ENCODE assay signal across 14 cellular contexts in genomic region chr19:7706662-7707454, GRCh38. TPM values are rescaled to one million over a fixed set of nuclear protein-coding genes. Genes with fewer than 3 reads are reported as not detected.
A peak's percentile ranks its signal among the peaks of the same experiment; 100 is the strongest.
DNase-seq lines count a peak whose midpoint lies in the region; ATAC-seq, FAIRE-seq and TF ChIP-seq lines count a peak whose summit lies in the region.
"Had no signal": no experiment of that assay in that cellular context is flagged by ENCODE, and none has a peak within 500 bp of the region (broad histone marks: within the 10 kb centered on the region; RNA-seq: fewer than 3 reads in every experiment).

No MANE protein-coding gene starts in this region.

- TF ChIP-seq RAD21 in H1 (IDR thresholded peaks at IDR 0.05 in 1 of 2, conservative IDR thresholded peaks at IDR 0.05 in 1 of 2; ENCODE audit: low read depth in 2 of 2, low read length in 2 of 2) = no peak

- H3K4me1 ChIP-seq in Peyer's patch (peaks cover 0 to 41% (median 3%) of the 10 kb centered on the region in 4 donors), H1 (replicated peaks in 1 of 4; ENCODE audit: control insufficient read depth in 3 of 4, insufficient read depth in 4 of 4, low read length in 3 of 4) (no peaks in the 10 kb centered on the region; a peak in 1 of 7 replicates), skeletal muscle tissue (ENCODE audit: control insufficient read depth in 3 of 3, insufficient read depth in 3 of 3, low read length in 3 of 3) (no peaks in the 10 kb centered on the region), Caco-2 (no peaks in the 10 kb centered on the region)

- intact Hi-C loops in Caco-2 (cut with micrococcal nuclease; ENCODE audit: unreplicated experiment) = no loop called here

- no peak overlapping the region for H2BK120ac ChIP-seq in H1 (replicated peaks; ENCODE audit: low read depth, low read length)

- no peak overlapping the region for H2AK5ac ChIP-seq in H1 (ENCODE audit: low read depth, low read length)

- TF ChIP-seq POLR2A in Peyer's patch (IDR thresholded peaks at IDR 0.05) = no peak
- TF ChIP-seq POLR2A in H1 (IDR thresholded peaks at IDR 0.05; ENCODE audit: control extremely low read depth in 1 of 2, low read depth in 2 of 2, low read length in 2 of 2) = no peak

- no peak for TF ChIP-seq CTCF in Peyer's patch (IDR thresholded peaks at IDR 0.05)
- no peak for TF ChIP-seq CTCF in H1 (IDR thresholded peaks at IDR 0.05; ENCODE audit: control extremely low read depth in 1 of 3, insufficient read depth in 1 of 3, low read depth in 1 of 3, low read length in 3 of 3)
- TF ChIP-seq CTCF in Caco-2 (IDR thresholded peaks at IDR 0.05; ENCODE audit: insufficient read depth in 1 of 2, low read depth in 1 of 2, low read length in 1 of 2, severe bottlenecking in 1 of 2, unreplicated experiment in 1 of 2) = no peak

- no peaks in the 10 kb centered on the region for H3K79me1 ChIP-seq in H1 (ENCODE audit: low read depth, low read length)

- H3K23me2 ChIP-seq in H1 (ENCODE audit: low read depth, low read length) = 0 out of 2 replicates have a peak, but pooled peaks cover 1% of the 10 kb centered on the region

- peaks cover 19% of the 10 kb centered on the region for H3K4me1 Mint-ChIP-seq in T-helper 2 cell treated with Interferon-gamma antibody and Interleukin-4, amounts not matched to agents 5 μg/mL and 100 μg/mL, for 36 hours (ENCODE audit: low read depth)
- H3K4me1 Mint-ChIP-seq in Caco-2 (ENCODE audit: low read depth, unreplicated experiment) = no peaks in the 10 kb centered on the region

- H3K56ac ChIP-seq in H1 (replicated peaks; ENCODE audit: insufficient read length, low read depth, low read length) = no peak overlapping the region

- no TSS peak for BruUV-seq in Caco-2 (replicated peaks; lab: Mats Ljungman, UMichigan)

- H3K36me3 ChIP-seq in Peyer's patch (no peaks in the 10 kb centered on the region), H1 (ENCODE audit: control insufficient read depth in 2 of 4, insufficient read depth in 4 of 4, low read length in 3 of 4) (no peaks in the 10 kb centered on the region), skeletal muscle tissue (ENCODE audit: control insufficient read depth in 3 of 3, insufficient read depth in 3 of 3, low read length in 3 of 3) (no peaks in the 10 kb centered on the region), Caco-2 (ENCODE audit: control insufficient read depth, insufficient read depth, low read length) (no peaks in the 10 kb centered on the region)

- H2AFZ ChIP-seq in H1 (ENCODE audit: low read length) = no peak overlapping the region

- H3K4me2 ChIP-seq in H1 (ENCODE audit: insufficient read depth in 1 of 2, low read depth in 2 of 2, low read length in 2 of 2) = no peak overlapping the region

- H3K27me3 ChIP-seq in Peyer's patch (no peaks in the 10 kb centered on the region), H1 (replicated peaks in 1 of 4; ENCODE audit: control insufficient read depth in 3 of 4, extremely low read depth in 1 of 4, insufficient read depth in 3 of 4, low read length in 3 of 4) (no peaks in the 10 kb centered on the region; a peak in 1 of 7 replicates), skeletal muscle tissue (ENCODE audit: control insufficient read depth in 3 of 3, insufficient read depth in 3 of 3, low read length in 3 of 3) (peaks cover 9 to 15% (median 14%) of the 10 kb centered on the region in 3 donors), Caco-2 (replicated peaks; ENCODE audit: control insufficient read depth, insufficient read depth, low read length) (no peaks in the 10 kb centered on the region)

- H3K9me3 Mint-ChIP-seq in T-helper 2 cell treated with Interferon-gamma antibody and Interleukin-4, amounts not matched to agents 5 μg/mL and 100 μg/mL, for 36 hours = no peaks in the 10 kb centered on the region
- no peaks in the 10 kb centered on the region for H3K9me3 Mint-ChIP-seq in Caco-2 (ENCODE audit: unreplicated experiment)

- H4K5ac ChIP-seq in H1 (ENCODE audit: insufficient read length, low read depth, low read length) = no peak overlapping the region

- H3K36me3 Mint-ChIP-seq in T-helper 2 cell treated with Interferon-gamma antibody and Interleukin-4, amounts not matched to agents 5 μg/mL and 100 μg/mL, for 36 hours (ENCODE audit: low read depth) = no peaks in the 10 kb centered on the region
- H3K36me3 Mint-ChIP-seq in Caco-2 (ENCODE audit: insufficient read depth, unreplicated experiment) = no peaks in the 10 kb centered on the region

- no peaks in the 10 kb centered on the region for H3K9me3 ChIP-seq in Peyer's patch
- no peaks in the 10 kb centered on the region for H3K9me3 ChIP-seq in H1 (ENCODE audit: insufficient read depth in 2 of 2, low read depth in 1 of 2, low read length in 1 of 2)
- no peaks in the 10 kb centered on the region for H3K9me3 ChIP-seq in skeletal muscle tissue (ENCODE audit: control insufficient read depth in 3 of 3, low read length in 3 of 3)
- H3K9me3 ChIP-seq in Caco-2 = no peaks in the 10 kb centered on the region

- H3K14ac ChIP-seq in H1 (ENCODE audit: insufficient read length) = no peak overlapping the region

- no peak overlapping the region for H4K91ac ChIP-seq in H1 (replicated peaks; ENCODE audit: insufficient read length, low read length)

- no peak overlapping the region for H3K23ac ChIP-seq in H1 (ENCODE audit: insufficient read length)

- H4K8ac ChIP-seq in H1 (ENCODE audit: extremely low read depth, insufficient read depth, low read length) = peak overlapping the region; percentile 71; the same call in 1 of the 2 replicates

- H2BK20ac ChIP-seq in H1 (ENCODE audit: low read length) = no peak overlapping the region

- no peak for FAIRE-seq in H1 (lab: Jason Lieb, UNC)
- FAIRE-seq: A204.1, small intestine had no signal

- WGBS in H1 (ENCODE audit: extremely low coverage in 1 of 2, insufficient coverage in 1 of 2, insufficient read length in 1 of 2, insufficient replicate concordance in 2 of 2, low coverage in 1 of 2, low lambda C conversion rate in 2 of 2, missing lambda C conversion rate in 1 of 2), 2 experiments = 79% methylated on average over 9 of the region's 10 CpGs; no CpG with 5 or more reads in 1 of the 2 experiments

- H3K4me3 ChIP-seq in Peyer's patch (no peak overlapping the region), H1 (ENCODE audit: extremely low read depth in 1 of 4, insufficient read depth in 2 of 4, low read depth in 3 of 4, low read length in 4 of 4) (no peak overlapping the region), skeletal muscle tissue (ENCODE audit: low read length in 3 of 3) (no peak overlapping the region), Caco-2 (ENCODE audit: low read depth, low read length) (no peak overlapping the region)

- no peak overlapping the region for H2BK5ac ChIP-seq in H1 (ENCODE audit: low read depth, low read length)

- H3K27me3 Mint-ChIP-seq in T-helper 2 cell treated with Interferon-gamma antibody and Interleukin-4, amounts not matched to agents 5 μg/mL and 100 μg/mL, for 36 hours (ENCODE audit: low read depth) = peaks cover 5% of the 10 kb centered on the region
- H3K27me3 Mint-ChIP-seq in Caco-2 (ENCODE audit: insufficient read depth, unreplicated experiment) = no peaks in the 10 kb centered on the region

- CTCF ChIA-PET in H1 (lab: Charles Lee; ENCODE audit: partially characterized antibody) (interaction anchor here (0.5 kb wide), 1 partner anchor 1810 kb away, joined by 3 read pairs; no protein-coding TSS in a partner anchor), Caco-2 (lab: Charles Lee) (no interaction called here)

- H3K4ac ChIP-seq in H1 (replicated peaks; ENCODE audit: insufficient read length, low read depth, low read length) = no peak overlapping the region

- no peaks in the 10 kb centered on the region for H3K79me2 ChIP-seq in H1 (ENCODE audit: control insufficient read depth in 1 of 2, insufficient read depth in 2 of 2, low read length in 2 of 2)

- H3K27ac Mint-ChIP-seq in T-helper 2 cell treated with Interferon-gamma antibody and Interleukin-4, amounts not matched to agents 5 μg/mL and 100 μg/mL, for 36 hours = peak overlapping the region; percentile 70
- H3K27ac Mint-ChIP-seq in Caco-2 (ENCODE audit: unreplicated experiment) = no peak overlapping the region

- no peaks in the 10 kb centered on the region for H4K20me1 ChIP-seq in H1 (replicated peaks in 1 of 2; ENCODE audit: control insufficient read depth in 1 of 2, insufficient read depth in 2 of 2, low read length in 2 of 2)

- peak overlapping the region; percentile 52 for H3K4me3 Mint-ChIP-seq in T-helper 2 cell treated with Interferon-gamma antibody and Interleukin-4, amounts not matched to agents 5 μg/mL and 100 μg/mL, for 36 hours
- no peak overlapping the region for H3K4me3 Mint-ChIP-seq in Caco-2 (ENCODE audit: unreplicated experiment)

- H2BK12ac ChIP-seq in H1 (ENCODE audit: low read depth, low read length) = 0 out of 2 replicates have a peak overlapping the region, but pooled peaks have one; percentile 50

- no peak overlapping the region; the same call in 1 of the 2 replicates for H3K18ac ChIP-seq in H1 (ENCODE audit: extremely low read depth, low read length)

- TF ChIP-seq EP300 in H1 (IDR thresholded peaks at IDR 0.05; ENCODE audit: borderline replicate concordance in 1 of 2, low read depth in 2 of 2, low read length in 2 of 2) = no peak

- no peak for ATAC-seq in GM19397 (IDR thresholded peaks at IDR 0.05; ENCODE audit: unreplicated experiment)
- ATAC-seq: HCT116 had no signal

- no peak overlapping the region for H3K9ac ChIP-seq in H1 (replicated peaks in 1 of 4; ENCODE audit: extremely low read depth in 1 of 4, low read depth in 3 of 4, low read length in 3 of 4)
- H3K9ac ChIP-seq in skeletal muscle tissue (ENCODE audit: low read depth in 1 of 3, low read length in 3 of 3) = no peak overlapping the region

- POLR2A ChIA-PET in H1 (lab: Charles Lee; ENCODE audit: partially characterized antibody) (interaction anchor here (0.9 to 1.0 kb wide), 2 partner anchors 78 to 237 kb away, joined by 3 read pairs; partner anchors contain the start of gene TIMM44), Caco-2 (lab: Charles Lee) (no interaction called here)

- no peak overlapping the region for H2BK15ac ChIP-seq in H1 (ENCODE audit: low read length)

- H3K27ac ChIP-seq in Peyer's patch = peak overlapping the region; percentile 8 to 82 (median 60)
- no peak overlapping the region for H3K27ac ChIP-seq in H1 (ENCODE audit: low read depth, low read length)
- peak overlapping the region; percentile 40 for H3K27ac ChIP-seq in skeletal muscle tissue (ENCODE audit: low read depth, low read length)

- no peak for DNase-seq in T-helper 2 cell treated with Interferon-gamma antibody and Interleukin-4, amounts not matched to agents 5 μg/mL and 100 μg/mL, for 36 hours (ENCODE audit: low spot score)
- DNase-seq in T-helper 2 cell = no peak
- no peak for DNase-seq in Peyer's patch
- DNase-seq in H1 (ENCODE audit: low read depth in 1 of 2, low spot score in 2 of 2) = no peak
- DNase-seq in Caco-2 = no peak
- no peak for DNase-seq in NCI-H2227 (lab: John Stamatoyannopoulos, UW; ENCODE audit: unreplicated experiment)
- DNase-seq: activated CD4-positive, alpha-beta T cell treated with anti-CD3 and anti-CD28 coated beads for 48 hours; small intestine had no signal

RNA-seq across cellular contexts. Expression of gene FCER2, which starts 4.9 kb away (rescaled TPM):
- total RNA-seq in Peyer's patch = 10 to 100 TPM in 1 of 4 donors, 1 to 10 TPM in 1, not detected in 2; 2.0 to 10.7 TPM
- 0.29 TPM in 1 of 2 replicates, not detected in the other for total RNA-seq in H1 (2021; fragmentation: NEBNext Ultra II Directional; extraction: Animal tissue kit (Norgen Biotek cat#: 25700))
- 0.67 TPM in 2 replicates for polyA plus RNA-seq in H1 (2011; rRNA removed)
- polyA plus RNA-seq in H1 (2011; cell fraction: cytosol; rRNA removed) = 0.32 TPM
- 1.2 TPM for polyA plus RNA-seq in H1 (2011; cell fraction: nucleus; rRNA removed)
- polyA plus RNA-seq in H1 (2012, experiment 1 of 2) = 0.39 to 0.69 TPM (median 0.57 TPM) in 3 of 4 replicates, not detected in the other
- polyA plus RNA-seq in H1 (2012, experiment 2 of 2) = 0.41 TPM
- polyA plus RNA-seq in H1 (2013, experiment 1 of 2) = 1.2 TPM
- polyA plus RNA-seq in H1 (2013, experiment 2 of 2) = 1.1 TPM
- 0.12 TPM in 1 of 2 replicates, not detected in the other for polyA minus RNA-seq in H1 (2011; rRNA and poly(A)+ RNA removed)
- polyA minus RNA-seq in H1 (2011; cell fraction: cytosol; rRNA and poly(A)+ RNA removed) = not detected
- not detected for polyA minus RNA-seq in H1 (2011; cell fraction: nucleus; rRNA and poly(A)+ RNA removed)
- under 0.01 TPM for total RNA-seq in skeletal muscle tissue
- not detected in 2 replicates for total RNA-seq in Caco-2 (2022)
- total RNA-seq: chondrocyte, epithelial cell of proximal tubule had no signal

RNA-seq across cellular contexts. Expression of gene CLEC4G, which starts 25.1 kb away (rescaled TPM):
- total RNA-seq in Peyer's patch = 1 to 10 TPM in 1 of 4 donors, not detected in 3; 1.1 TPM
- total RNA-seq in H1 (2021; fragmentation: NEBNext Ultra II Directional; extraction: Animal tissue kit (Norgen Biotek cat#: 25700)) = 0.35 and 1.0 TPM in 2 replicates
- polyA plus RNA-seq in H1 (2011; rRNA removed) = 2.9 and 3.2 TPM in 2 replicates
- polyA plus RNA-seq in H1 (2011; cell fraction: cytosol; rRNA removed) = 2.8 TPM
- polyA plus RNA-seq in H1 (2011; cell fraction: nucleus; rRNA removed) = 2.7 TPM
- polyA plus RNA-seq in H1 (2012, experiment 1 of 2) = 0.69 to 1.7 TPM (median 1.1 TPM) in 4 replicates
- 1.3 TPM for polyA plus RNA-seq in H1 (2012, experiment 2 of 2)
- 0.69 TPM for polyA plus RNA-seq in H1 (2013, experiment 1 of 2)
- 0.66 TPM for polyA plus RNA-seq in H1 (2013, experiment 2 of 2)
- polyA minus RNA-seq in H1 (2011; rRNA and poly(A)+ RNA removed) = not detected in 2 replicates
- polyA minus RNA-seq in H1 (2011; cell fraction: cytosol; rRNA and poly(A)+ RNA removed) = not detected
- not detected for polyA minus RNA-seq in H1 (2011; cell fraction: nucleus; rRNA and poly(A)+ RNA removed)
- total RNA-seq in skeletal muscle tissue = 0.52 TPM
- not detected in 2 replicates for total RNA-seq in Caco-2 (2022)
- total RNA-seq: chondrocyte, epithelial cell of proximal tubule had no signal

RNA-seq across cellular contexts. Expression of gene TRAPPC5, which starts 26.2 kb away (rescaled TPM):
- total RNA-seq in Peyer's patch (10 to 100 TPM; 18.2 to 55.8 (median 54.0) TPM), skeletal muscle tissue (9.4 TPM), Caco-2 (2022) (80.3 and 83.4 TPM in 2 replicates)
- 99.7 and 109 TPM in 2 replicates for total RNA-seq in H1 (2021; fragmentation: NEBNext Ultra II Directional; extraction: Animal tissue kit (Norgen Biotek cat#: 25700))
- polyA plus RNA-seq in H1 (2011; rRNA removed) = 120 TPM in 2 replicates
- polyA plus RNA-seq in H1 (2011; cell fraction: cytosol; rRNA removed) = 100 TPM
- polyA plus RNA-seq in H1 (2011; cell fraction: nucleus; rRNA removed) = 77.3 TPM
- polyA plus RNA-seq in H1 (2012, experiment 1 of 2) = 55.2 to 165 TPM (median 152 TPM) in 4 replicates
- 95.9 TPM for polyA plus RNA-seq in H1 (2012, experiment 2 of 2)
- polyA plus RNA-seq in H1 (2013, experiment 1 of 2) = 60.6 TPM
- 68.5 TPM for polyA plus RNA-seq in H1 (2013, experiment 2 of 2)
- 42.8 and 56.6 TPM in 2 replicates for polyA minus RNA-seq in H1 (2011; rRNA and poly(A)+ RNA removed)
- 97.4 TPM for polyA minus RNA-seq in H1 (2011; cell fraction: cytosol; rRNA and poly(A)+ RNA removed)
- polyA minus RNA-seq in H1 (2011; cell fraction: nucleus; rRNA and poly(A)+ RNA removed) = 61.8 TPM

RNA-seq across cellular contexts. Expression of gene MCEMP1, which starts 30.0 kb away (rescaled TPM):
- total RNA-seq in Peyer's patch (not detected), skeletal muscle tissue (not detected), Caco-2 (2022) (not detected in 2 replicates)
- not detected in 2 replicates for total RNA-seq in H1 (2021; fragmentation: NEBNext Ultra II Directional; extraction: Animal tissue kit (Norgen Biotek cat#: 25700))
- 0.13 TPM in 1 of 2 replicates, not detected in the other for polyA plus RNA-seq in H1 (2011; rRNA removed)
- 0.08 TPM for polyA plus RNA-seq in H1 (2011; cell fraction: cytosol; rRNA removed)
- 0.10 TPM for polyA plus RNA-seq in H1 (2011; cell fraction: nucleus; rRNA removed)
- polyA plus RNA-seq in H1 (2012, experiment 1 of 2) = not detected in 4 replicates
- polyA plus RNA-seq in H1 (2012, experiment 2 of 2) = not detected
- polyA plus RNA-seq in H1 (2013, experiment 1 of 2) = not detected
- polyA plus RNA-seq in H1 (2013, experiment 2 of 2) = not detected
- polyA minus RNA-seq in H1 (2011; rRNA and poly(A)+ RNA removed) = not detected in 2 replicates
- polyA minus RNA-seq in H1 (2011; cell fraction: cytosol; rRNA and poly(A)+ RNA removed) = not detected
- polyA minus RNA-seq in H1 (2011; cell fraction: nucleus; rRNA and poly(A)+ RNA removed) = not detected
- total RNA-seq: chondrocyte, epithelial cell of proximal tubule had no signal

RNA-seq across cellular contexts. Expression of gene RETN, which starts 38.0 kb away (rescaled TPM):
- total RNA-seq in Peyer's patch (not detected), skeletal muscle tissue (3.7 TPM), Caco-2 (2022) (not detected in 2 replicates)
- total RNA-seq in H1 (2021; fragmentation: NEBNext Ultra II Directional; extraction: Animal tissue kit (Norgen Biotek cat#: 25700)) = not detected in 2 replicates
- polyA plus RNA-seq in H1 (2011; rRNA removed) = not detected in 2 replicates
- not detected for polyA plus RNA-seq in H1 (2011; cell fraction: cytosol; rRNA removed)
- polyA plus RNA-seq in H1 (2011; cell fraction: nucleus; rRNA removed) = not detected
- not detected in 4 replicates for polyA plus RNA-seq in H1 (2012, experiment 1 of 2)
- not detected for polyA plus RNA-seq in H1 (2012, experiment 2 of 2)
- not detected for polyA plus RNA-seq in H1 (2013, experiment 1 of 2)
- polyA plus RNA-seq in H1 (2013, experiment 2 of 2) = not detected
- polyA minus RNA-seq in H1 (2011; rRNA and poly(A)+ RNA removed) = not detected in 2 replicates
- polyA minus RNA-seq in H1 (2011; cell fraction: cytosol; rRNA and poly(A)+ RNA removed) = not detected
- polyA minus RNA-seq in H1 (2011; cell fraction: nucleus; rRNA and poly(A)+ RNA removed) = not detected
- total RNA-seq: chondrocyte, epithelial cell of proximal tubule had no signal
